ENCODE assay signal across 8 cellular contexts in the genomic region with DNA sequence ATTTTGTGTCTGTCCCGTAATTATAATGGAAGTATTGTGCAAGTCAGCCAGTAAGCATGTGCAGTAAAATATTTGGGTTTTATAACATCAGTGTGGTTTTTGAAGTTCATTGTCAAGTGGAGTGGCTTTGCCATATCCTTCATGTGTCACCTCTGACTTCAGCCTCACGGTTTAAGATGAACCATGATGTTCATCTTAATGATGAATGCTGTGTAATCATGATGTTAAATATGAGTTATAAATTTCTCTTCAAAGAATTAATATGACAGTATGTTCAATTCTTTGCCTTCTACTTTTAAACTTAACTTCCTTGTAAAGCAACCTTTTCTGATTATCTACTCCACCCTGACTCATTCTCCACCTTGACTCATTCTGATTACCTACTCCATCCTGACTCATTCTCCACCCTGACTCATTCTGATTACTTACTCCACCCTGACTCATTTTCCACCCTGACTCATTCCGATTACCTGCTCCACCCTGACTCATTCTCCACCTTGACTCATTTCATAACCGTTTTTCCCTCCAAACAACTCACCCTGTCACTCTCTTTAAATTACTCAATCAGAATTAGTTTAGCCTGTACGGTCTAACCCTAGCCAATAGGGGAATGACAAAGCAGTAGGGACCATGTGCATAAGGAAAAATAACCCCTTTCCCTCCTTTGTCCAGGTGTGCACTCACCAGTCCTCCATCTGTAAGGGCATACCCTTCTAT. TPM values are rescaled to one million over a fixed set of nuclear protein-coding genes. Genes with fewer than 3 reads are reported as not detected.
DNase-seq lines count a peak whose midpoint lies in the region; ATAC-seq and TF ChIP-seq lines count a peak whose summit lies in the region.

No MANE protein-coding gene starts in this region.

- peaks cover 3 to 18% of the 10 kb centered on the region in 2 donors for H3K4me1 Mint-ChIP-seq in natural killer cell treated with Interleukin-12 subunit alpha and Interleukin-12 subunit beta and Interleukin-15 and Interleukin-18, amount 100 ng/mL, for 72 hours (ENCODE audit: low read depth in 2 of 2)
- no peaks in the 10 kb centered on the region for H3K4me1 Mint-ChIP-seq in natural killer cell
- no peaks in the 10 kb centered on the region for H3K4me1 Mint-ChIP-seq in T-helper 17 cell

- peak overlapping the region; percentile 4 for H3K4me3 Mint-ChIP-seq in natural killer cell treated with Interleukin-12 subunit alpha and Interleukin-12 subunit beta and Interleukin-15 and Interleukin-18, amount 100 ng/mL, for 72 hours
- H3K4me3 Mint-ChIP-seq in natural killer cell, result no peak overlapping the region
- no peak overlapping the region for H3K4me3 Mint-ChIP-seq in T-helper 17 cell

- intact Hi-C loops in natural killer cell (cut with micrococcal nuclease) (no loop called here), sciatic nerve (cut with DNase I) (no loop called here)

- TF ChIP-seq CTCF in natural killer cell (IDR thresholded peaks at IDR 0.05), result no peak

- peaks cover 8% of the 10 kb centered on the region for H3K9me3 Mint-ChIP-seq in natural killer cell treated with Interleukin-12 subunit alpha and Interleukin-12 subunit beta and Interleukin-15 and Interleukin-18, amount 100 ng/mL, for 72 hours
- peaks cover 6% of the 10 kb centered on the region in 2 donors for H3K9me3 Mint-ChIP-seq in natural killer cell

- H3K36me3 Mint-ChIP-seq in natural killer cell treated with Interleukin-12 subunit alpha and Interleukin-12 subunit beta and Interleukin-15 and Interleukin-18, amount 100 ng/mL, for 72 hours, result peaks cover 34% of the 10 kb centered on the region
- H3K36me3 Mint-ChIP-seq in natural killer cell (peaks cover 9% of the 10 kb centered on the region), T-helper 17 cell (ENCODE audit: low read depth) (no peaks in the 10 kb centered on the region)

- DNase-seq in natural killer cell treated with Interleukin-12 subunit alpha and Interleukin-12 subunit beta and Interleukin-15 and Interleukin-18, amount 100 ng/mL, for 72 hours (ENCODE audit: low spot score), result no peak
- no peak for DNase-seq in natural killer cell
- no peak for DNase-seq in T-helper 17 cell
- peak; percentile 94 for DNase-seq in kidney glomerular epithelial cell (lab: John Stamatoyannopoulos, UW)
- DNase-seq in globus pallidus (ENCODE audit: low spot score), result no peak
- DNase-seq in sciatic nerve (ENCODE audit: low spot score), result no peak
- no peak for DNase-seq in RPMI8226

- peaks cover 6% of the 10 kb centered on the region for H3K9me3 ChIP-seq in T-helper 17 cell (ENCODE audit: control insufficient read depth, low read length, poor library complexity, severe bottlenecking)

- peak overlapping the region; percentile 10 to 72 for H3K27ac Mint-ChIP-seq in natural killer cell treated with Interleukin-12 subunit alpha and Interleukin-12 subunit beta and Interleukin-15 and Interleukin-18, amount 100 ng/mL, for 72 hours
- H3K27ac Mint-ChIP-seq in natural killer cell (no peak overlapping the region), T-helper 17 cell (no peak overlapping the region)

- peaks cover 12 to 28% of the 10 kb centered on the region in 2 donors for H3K27me3 Mint-ChIP-seq in natural killer cell treated with Interleukin-12 subunit alpha and Interleukin-12 subunit beta and Interleukin-15 and Interleukin-18, amount 100 ng/mL, for 72 hours
- H3K27me3 Mint-ChIP-seq in natural killer cell (ENCODE audit: low read depth in 2 of 2), result peaks cover 16 to 46% of the 10 kb centered on the region in 2 donors
- no peaks in the 10 kb centered on the region for H3K27me3 Mint-ChIP-seq in T-helper 17 cell

- peak; percentile 95 to 98 for ATAC-seq in natural killer cell treated with Interleukin-12 subunit alpha and Interleukin-12 subunit beta and Interleukin-15 and Interleukin-18, amount 100 ng/mL, for 72 hours
- no peak for ATAC-seq in natural killer cell
- ATAC-seq in HG03066 (IDR thresholded peaks at IDR 0.05; ENCODE audit: low read depth, unreplicated experiment), result peak; percentile 96
- ATAC-seq in T-helper 17 cell, result peak; percentile 32
- no peak for ATAC-seq in sciatic nerve

RNA-seq across cellular contexts. Expression of gene ANKRD10, which starts 50.3 kb away (rescaled TPM):
- total RNA-seq in natural killer cell treated with Interleukin-12 subunit alpha and Interleukin-12 subunit beta and Interleukin-15 and Interleukin-18, amount 100 ng/mL, for 72 hours, result 100 to 1,000 TPM in 1 of 2 donors, 10 to 100 TPM in 1; 95.5 to 137 TPM
- total RNA-seq in natural killer cell, result 100 to 1,000 TPM; 173 to 221 (median 185) TPM
- total RNA-seq in T-helper 17 cell, result 100 to 1,000 TPM; 110 to 135 TPM
- total RNA-seq in sciatic nerve, result 254 TPM

Comparison
In these comparisons a context has a peak if more than half of its experiments do, and no peak if none do; other contexts are left out.
1. ATAC-seq: peak in natural killer cell treated with Interleukin-12 subunit alpha and Interleukin-12 subunit beta and Interleukin-15 and Interleukin-18, amount 100 ng/mL, for 72 hours (2 of 2), HG03066 (single experiment) and T-helper 17 cell (single experiment); none in natural killer cell (0 of 3) and sciatic nerve (single experiment).
2. H3K27ac Mint-ChIP-seq: peak in natural killer cell treated with Interleukin-12 subunit alpha and Interleukin-12 subunit beta and Interleukin-15 and Interleukin-18, amount 100 ng/mL, for 72 hours (2 of 2); none in natural killer cell (0 of 2) and T-helper 17 cell (single experiment).